In genomic region chr1:31591425-31592093, GRCh38 we compare ENCODE assay signal across 14 cellular contexts. TPM values are rescaled to one million over a fixed set of nuclear protein-coding genes. Genes with fewer than 3 reads are reported as not detected.
A peak's percentile ranks its signal among the peaks of the same experiment; 100 is the strongest.
DNase-seq lines count a peak whose midpoint lies in the region; ATAC-seq and TF ChIP-seq lines count a peak whose summit lies in the region.
"Had no signal": no experiment of that assay in that cellular context is flagged by ENCODE, and none has a peak within 500 bp of the region (broad histone marks: within the 10 kb centered on the region; RNA-seq: fewer than 3 reads in every experiment).

No MANE protein-coding gene starts in this region.

- no peak overlapping the region for H3K27ac ChIP-seq in GM23338 (ENCODE audit: low read depth)
- peak overlapping the region; percentile 15; the same call in 1 of the 2 replicates for H3K27ac ChIP-seq in RWPE1
- peak overlapping the region; percentile 87 for H3K27ac ChIP-seq in stomach smooth muscle (ENCODE audit: low read length)

- no peak overlapping the region for H3K4me3 Mint-ChIP-seq in GM23338

- CTCF ChIA-PET in RWPE1 (lab: Yijun Ruan, JAX): interaction anchor here (0.5 to 1.8 kb wide), 4 partner anchors 18 to 42 kb away, joined by 3 to 6 read pairs (median 4); no protein-coding TSS in a partner anchor

- H3K27me3 Mint-ChIP-seq in GM23338 (ENCODE audit: insufficient read depth, low read depth, poor library complexity): peaks cover 17% of the 10 kb centered on the region

- H3K9me2 ChIP-seq in GM23338 (ENCODE audit: insufficient read depth): no peaks in the 10 kb centered on the region

- peaks cover 5% of the 10 kb centered on the region for H3F3A ChIP-seq in GM23338 (replicated peaks; ENCODE audit: low read depth)

- POLR2A ChIA-PET in RWPE1 (lab: Yijun Ruan, JAX; ENCODE audit: low non-redundant PET): no interaction called here

- H2AFZ ChIP-seq in GM23338: 0 out of 2 replicates have a peak overlapping the region, but pooled peaks have one; percentile 32

- H3K9me3 ChIP-seq in stomach smooth muscle (ENCODE audit: control insufficient read depth in 2 of 2, low read length in 2 of 2): no peaks in the 10 kb centered on the region
- H3K9me3 ChIP-seq: uterus had no signal

- ATAC-seq in GM23338 (no peak), HG03342 (IDR thresholded peaks at IDR 0.05; ENCODE audit: unreplicated experiment) (no peak), HG03045 (IDR thresholded peaks at IDR 0.05; ENCODE audit: unreplicated experiment) (no peak)
- ATAC-seq: activated CD4-positive, CD25-positive, alpha-beta regulatory T cell treated with anti-CD3 and anti-CD28 coated beads, Interleukin-2, amount 50 U/mL, for 24 hours had no signal

- H3K27me3 ChIP-seq in GM23338 (ENCODE audit: insufficient read depth): peaks cover 17% of the 10 kb centered on the region
- no peaks in the 10 kb centered on the region for H3K27me3 ChIP-seq in stomach smooth muscle (ENCODE audit: control insufficient read depth in 1 of 2, insufficient read depth in 2 of 2, low read length in 2 of 2)
- H3K27me3 ChIP-seq: uterus had no signal

- TF ChIP-seq CTCF in GM23338 (conservative IDR thresholded peaks at IDR 0.05; ENCODE audit: low read depth in 2 of 2): no peak
- no peak for TF ChIP-seq CTCF in RWPE1 (conservative IDR thresholded peaks at IDR 0.05; ENCODE audit: low read depth)

- DNase-seq in GM23338 (ENCODE audit: low spot score) (no peak), RWPE1 (ENCODE audit: low spot score) (peak; percentile 49), fibroblast of gingiva (ENCODE audit: low read depth) (peak; percentile 24), KBM-7 (no peak)
- DNase-seq in central memory CD4-positive, alpha-beta T cell: no peak
- DNase-seq: activated gamma-delta T cell treated with Interleukin-2 at 50 U/mL for 16 hours; effector memory CD4-positive, alpha-beta T cell; NCI-H1092; OCI-M1; uterus had no signal

- H3K4me1 Mint-ChIP-seq in GM23338: peaks cover 23% of the 10 kb centered on the region

- H3K79me2 ChIP-seq in GM23338 (replicated peaks; ENCODE audit: insufficient read depth): no peaks in the 10 kb centered on the region

- no peak overlapping the region for H3K4me3 ChIP-seq in GM23338
- peak overlapping the region in 1 of 2 donors; percentile 8 for H3K4me3 ChIP-seq in stomach smooth muscle (ENCODE audit: low read length in 2 of 2)
- H3K4me3 ChIP-seq: uterus had no signal

- no peak overlapping the region for H3K27ac Mint-ChIP-seq in GM23338

- H3K4me1 ChIP-seq in GM23338 (ENCODE audit: insufficient read depth): peaks cover 18% of the 10 kb centered on the region
- peaks cover 41% of the 10 kb centered on the region for H3K4me1 ChIP-seq in stomach smooth muscle (ENCODE audit: control insufficient read depth, insufficient read depth, low read length)

- H3K36me3 Mint-ChIP-seq in GM23338 (ENCODE audit: low read depth): no peaks in the 10 kb centered on the region

- no peaks in the 10 kb centered on the region for H3K9me3 Mint-ChIP-seq in GM23338

- in situ Hi-C loops in KBM-7 (cut with MboI; ENCODE audit: low pct_unique_long_range_greater_than_20kb, low sequenced_read_pairs): no loop called here

- H3K9ac ChIP-seq in stomach smooth muscle (ENCODE audit: low read length in 2 of 2): peak overlapping the region in 1 of 2 donors; percentile 64

- peaks cover 4% of the 10 kb centered on the region; the same call in 1 of the 2 replicates for H4K20me1 ChIP-seq in GM23338 (replicated peaks; ENCODE audit: insufficient read depth)

- H3K4me2 ChIP-seq in GM23338: no peak overlapping the region

- H3K36me3 ChIP-seq in GM23338 (ENCODE audit: insufficient read depth) (no peaks in the 10 kb centered on the region), stomach smooth muscle (ENCODE audit: control insufficient read depth in 2 of 2, insufficient read depth in 2 of 2, low read length in 2 of 2) (no peaks in the 10 kb centered on the region)
- H3K36me3 ChIP-seq: uterus had no signal

TF ChIP-seq in GM23338, 12 proteins besides CTCF, POLR2A, EP300 and RAD21 (continues in another document):
- TF ChIP-seq REST (IDR thresholded peaks at IDR 0.05; ENCODE audit: unreplicated experiment) (no peak), ZNF331 (CRISPR knock-in tag; IDR thresholded peaks at IDR 0.05; ENCODE audit: low read depth) (no peak), ZNF114 (CRISPR knock-in tag; IDR thresholded peaks at IDR 0.05) (no peak), CREB1 (CRISPR knock-in tag; IDR thresholded peaks at IDR 0.05; ENCODE audit: low read depth) (no peak), POLR2AphosphoS5 (IDR thresholded peaks at IDR 0.05; ENCODE audit: low read depth) (no peak), ETS1 (IDR thresholded peaks at IDR 0.05) (no peak), STAT1 (IDR thresholded peaks at IDR 0.05; ENCODE audit: unreplicated experiment) (no peak), EZH2phosphoT487 (IDR thresholded peaks at IDR 0.05; ENCODE audit: unreplicated experiment) (no peak)

RNA-seq across cellular contexts. Expression of gene TINAGL1, which starts 15.2 kb away (rescaled TPM):
- 15.8 and 20.4 TPM in 2 replicates for total RNA-seq in GM23338 (2014; rRNA removed; shearing (Covaris generic))
- 6.2 and 6.8 TPM in 2 replicates for polyA plus RNA-seq in GM23338 (2016; fragmentation: Nextera tagmentation; extraction: Ambion mirVana)

RNA-seq across cellular contexts. Expression of gene HCRTR1, which starts 25.9 kb away (rescaled TPM):
- total RNA-seq in GM23338 (2014; rRNA removed; shearing (Covaris generic)): 1.0 TPM in 1 of 2 replicates, not detected in the other
- 0.15 TPM in 1 of 2 replicates, not detected in the other for polyA plus RNA-seq in GM23338 (2016; fragmentation: Nextera tagmentation; extraction: Ambion mirVana)
- total RNA-seq: uterus had no signal

RNA-seq across cellular contexts. Expression of gene PEF1, which starts 53.1 kb away (rescaled TPM):
- 60.5 and 68.5 TPM in 2 replicates for total RNA-seq in GM23338 (2014; rRNA removed; shearing (Covaris generic))
- polyA plus RNA-seq in GM23338 (2016; fragmentation: Nextera tagmentation; extraction: Ambion mirVana): 22.0 and 22.3 TPM in 2 replicates

Comparison
In these comparisons a context has a peak if more than half of its experiments do, and no peak if none do; other contexts are left out.
1. DNase-seq: peak in RWPE1 (single experiment) and fibroblast of gingiva (single experiment); none in GM23338 (single experiment), KBM-7 (single experiment) and central memory CD4-positive, alpha-beta T cell (single experiment).